In genomic region chr2:55771612-55772011, GRCh38 we compare ENCODE assay signal across 8 cellular contexts.
DNase-seq lines count a peak whose midpoint lies in the region; ATAC-seq and TF ChIP-seq lines count a peak whose summit lies in the region.

No MANE protein-coding gene starts in this region.

- H3K27me3 ChIP-seq in stomach: peaks cover 0 to 6% (median 0%) of the 10 kb centered on the region in 3 donors
- H3K27me3 ChIP-seq in effector memory CD4-positive, alpha-beta T cell (replicated peaks; ENCODE audit: control insufficient read depth, insufficient read depth, low read length, poor library complexity, severe bottlenecking): no peaks in the 10 kb centered on the region

- intact Hi-C loops in stomach (cut with DNase I; ENCODE audit: low total_unique reads): no loop called here
- intact Hi-C loops in posterior vena cava (cut with DNase I): loop anchor here in 1 of 2 donors (5.0 kb wide), 1 partner anchor 186 kb away; no protein-coding TSS in a partner anchor

- H3K36me3 ChIP-seq in stomach: no peaks in the 10 kb centered on the region
- H3K36me3 ChIP-seq in effector memory CD4-positive, alpha-beta T cell (ENCODE audit: control insufficient read depth, insufficient read depth, low read length): no peaks in the 10 kb centered on the region

- H3K4me3 ChIP-seq in fibroblast of mammary gland (ENCODE audit: control insufficient read depth, low read depth, low read length) (no peak overlapping the region), stomach (no peak overlapping the region)
- H3K4me3 ChIP-seq in effector memory CD4-positive, alpha-beta T cell (ENCODE audit: insufficient read depth, low read depth, low read length, poor library complexity, severe bottlenecking): no peak overlapping the region

- H3K9me3 ChIP-seq in stomach: no peaks in the 10 kb centered on the region
- H3K9me3 ChIP-seq in effector memory CD4-positive, alpha-beta T cell (ENCODE audit: control insufficient read depth, low read length): no peaks in the 10 kb centered on the region

- DNase-seq in SIG-M5 treated with dmso at 0.1 percent for 504 hours (lab: John Stamatoyannopoulos, UW; ENCODE audit: unreplicated experiment) (peak; percentile 11), SIG-M5 (lab: John Stamatoyannopoulos, UW) (no peak), NOMO-1 treated with DMSO at 0.1 percent for 48 hours (lab: John Stamatoyannopoulos, UW; ENCODE audit: unreplicated experiment) (peak; percentile 33), fibroblast of mammary gland (ENCODE audit: low read depth) (peak; percentile 53), stomach (no peak), posterior vena cava (ENCODE audit: low spot score) (no peak)
- DNase-seq in effector memory CD4-positive, alpha-beta T cell: no peak

- H3K27ac ChIP-seq in stomach: no peak overlapping the region
- no peak overlapping the region for H3K27ac ChIP-seq in effector memory CD4-positive, alpha-beta T cell (ENCODE audit: insufficient read depth, low read length, poor library complexity, severe bottlenecking)

- WGBS in stomach, 5 donors: 8 to 23% (median 10%) methylated on average over 2 of the region's 2 CpGs

- TF ChIP-seq EP300 in stomach (IDR thresholded peaks at IDR 0.05): no peak

- H3K4me1 ChIP-seq in stomach: peaks cover 0 to 6% (median 0%) of the 10 kb centered on the region in 4 donors
- H3K4me1 ChIP-seq in effector memory CD4-positive, alpha-beta T cell (ENCODE audit: control insufficient read depth, insufficient read depth, low read length, poor library complexity, severe bottlenecking): no peaks in the 10 kb centered on the region

- TF ChIP-seq CTCF in fibroblast of mammary gland (conservative IDR thresholded peaks at IDR 0.05; ENCODE audit: control insufficient read depth, insufficient read depth, low read depth, low read length) (peak; percentile 68), stomach (IDR thresholded peaks at IDR 0.05) (peak in 5 of 7 experiments; percentile 31 to 67 (median 54))

- ATAC-seq in GM21619 (IDR thresholded peaks at IDR 0.05; ENCODE audit: unreplicated experiment): no peak

- no peak for TF ChIP-seq POLR2A in stomach (IDR thresholded peaks at IDR 0.05)

Comparison
In these comparisons a context has a peak if more than half of its experiments do, and no peak if none do; other contexts are left out.
1. DNase-seq: peak in SIG-M5 treated with dmso at 0.1 percent for 504 hours (single experiment), NOMO-1 treated with DMSO at 0.1 percent for 48 hours (single experiment) and fibroblast of mammary gland (single experiment); none in SIG-M5 (single experiment), stomach (single experiment), posterior vena cava (single experiment) and effector memory CD4-positive, alpha-beta T cell (0 of 3).